In genomic region chr6:88167625-88167937, GRCh38 we compare ENCODE assay signal across 13 cellular contexts. TPM values are rescaled to one million over a fixed set of nuclear protein-coding genes. Genes with fewer than 3 reads are reported as not detected.
A peak's percentile ranks its signal among the peaks of the same experiment; 100 is the strongest.
DNase-seq lines count a peak whose midpoint lies in the region; ATAC-seq, FAIRE-seq and TF ChIP-seq lines count a peak whose summit lies in the region.
"Had no signal": no experiment of that assay in that cellular context is flagged by ENCODE, and none has a peak within 500 bp of the region (broad histone marks: within the 10 kb centered on the region; RNA-seq: fewer than 3 reads in every experiment).

No MANE protein-coding gene starts in this region.

- H3K36me3 ChIP-seq in heart right ventricle (no peaks in the 10 kb centered on the region), astrocyte (ENCODE audit: insufficient read depth, low read length) (no peaks in the 10 kb centered on the region), upper lobe of right lung (no peaks in the 10 kb centered on the region)
- H3K36me3 ChIP-seq: BE2C, WERI-Rb-1 had no signal

- H3K27ac ChIP-seq in heart right ventricle: no peak overlapping the region
- no peak overlapping the region for H3K27ac ChIP-seq in astrocyte (ENCODE audit: low read depth, low read length)
- no peak overlapping the region for H3K27ac ChIP-seq in upper lobe of right lung
- H3K27ac ChIP-seq: WERI-Rb-1 had no signal

- H3K9ac ChIP-seq in astrocyte (ENCODE audit: low read length): no peak overlapping the region

- FAIRE-seq in astrocyte (lab: Jason Lieb, UNC): no peak

- TF ChIP-seq CTCF in heart right ventricle (IDR thresholded peaks at IDR 0.05) (no peak), astrocyte (IDR thresholded peaks at IDR 0.05; ENCODE audit: insufficient read depth, low read depth, low read length) (no peak), mesothelial cell of epicardium (IDR thresholded peaks at IDR 0.05; ENCODE audit: unreplicated experiment) (no peak), upper lobe of right lung (IDR thresholded peaks at IDR 0.05) (no peak)

- H3K4me3 ChIP-seq in heart right ventricle: peak overlapping the region in 7 of 10 donors; percentile 37 to 61 (median 56)
- peak overlapping the region; percentile 59 for H3K4me3 ChIP-seq in astrocyte (ENCODE audit: insufficient read depth, low read depth, low read length)
- peak overlapping the region; percentile 61 for H3K4me3 ChIP-seq in upper lobe of right lung

- no peaks in the 10 kb centered on the region for H4K20me1 ChIP-seq in astrocyte (ENCODE audit: insufficient read depth, low read length)

- intact Hi-C loops in heart right ventricle (cut with DNase I) (no loop called here), left ventricle myocardium superior (cut with micrococcal nuclease) (no loop called here), upper lobe of right lung (cut with DNase I) (no loop called here)

- H3K9me3 Mint-ChIP-seq in astrocyte (ENCODE audit: unreplicated experiment) (peaks cover 8% of the 10 kb centered on the region), mesothelial cell of epicardium (no peaks in the 10 kb centered on the region)

- H3K27me3 Mint-ChIP-seq in astrocyte (ENCODE audit: low read depth, unreplicated experiment) (peaks cover 51% of the 10 kb centered on the region), mesothelial cell of epicardium (ENCODE audit: low read depth) (peaks cover 56% of the 10 kb centered on the region)

- no peak for DNase-seq in heart right ventricle
- DNase-seq in left ventricle myocardium superior: no peak
- DNase-seq in astrocyte (ENCODE audit: low read depth): no peak
- DNase-seq in mesothelial cell of epicardium (ENCODE audit: low spot score in 2 of 2, unreplicated experiment in 2 of 2): no peak
- DNase-seq in upper lobe of right lung: no peak
- DNase-seq in OCI-M1 (lab: John Stamatoyannopoulos, UW): no peak
- DNase-seq: BE2C; foreskin melanocyte; NCI-H1092 treated with DMSO at 0.1 percent for 48 hours; stimulated activated CD4-positive, alpha-beta T cell treated with anti-CD3 and anti-CD28 coated beads, Interleukin-4, amount 100 ng/mL, for 1 hour had no signal

- WGBS in heart right ventricle, 2 donors: 5 to 10% methylated on average over 17 of the region's 17 CpGs

- ATAC-seq in heart right ventricle (no peak), left ventricle myocardium superior (no peak), upper lobe of right lung (no peak), HG03139 (IDR thresholded peaks at IDR 0.05; ENCODE audit: unreplicated experiment) (no peak), HG03108 (IDR thresholded peaks at IDR 0.05; ENCODE audit: unreplicated experiment) (no peak)

- H3K4me1 Mint-ChIP-seq in astrocyte (ENCODE audit: low read depth, unreplicated experiment): no peaks in the 10 kb centered on the region
- H3K4me1 Mint-ChIP-seq in mesothelial cell of epicardium: peaks cover 21% of the 10 kb centered on the region

- no peak overlapping the region for H3K27ac Mint-ChIP-seq in astrocyte (ENCODE audit: unreplicated experiment)
- no peak overlapping the region for H3K27ac Mint-ChIP-seq in mesothelial cell of epicardium

- peak overlapping the region; percentile 85 for H2AFZ ChIP-seq in astrocyte (ENCODE audit: low read depth, low read length)

- H3K4me2 ChIP-seq in astrocyte (ENCODE audit: low read length): peak overlapping the region; percentile 94

- H3K4me1 ChIP-seq in heart right ventricle (peaks cover 2 to 20% (median 14%) of the 10 kb centered on the region in 9 donors), astrocyte (ENCODE audit: insufficient read depth, low read length) (peaks cover 4% of the 10 kb centered on the region), upper lobe of right lung (peaks cover 4% of the 10 kb centered on the region)
- H3K4me1 ChIP-seq: BE2C had no signal

- H3K27me3 ChIP-seq in heart right ventricle (peaks cover 30 to 81% (median 64%) of the 10 kb centered on the region in 7 donors), astrocyte (ENCODE audit: insufficient read depth, low read length) (peaks cover 47% of the 10 kb centered on the region), upper lobe of right lung (peaks cover 52% of the 10 kb centered on the region)

- no peaks in the 10 kb centered on the region for H3K79me2 ChIP-seq in astrocyte (ENCODE audit: insufficient read depth, low read length)

- no peaks in the 10 kb centered on the region for H3K36me3 Mint-ChIP-seq in astrocyte (ENCODE audit: low read depth, unreplicated experiment)
- no peaks in the 10 kb centered on the region for H3K36me3 Mint-ChIP-seq in mesothelial cell of epicardium

- no peaks in the 10 kb centered on the region for H3K9me3 ChIP-seq in heart right ventricle
- H3K9me3 ChIP-seq in astrocyte (ENCODE audit: insufficient read depth, low read depth, low read length): no peaks in the 10 kb centered on the region
- H3K9me3 ChIP-seq in upper lobe of right lung: no peaks in the 10 kb centered on the region
- H3K9me3 ChIP-seq: BE2C had no signal

- H3K4me3 Mint-ChIP-seq in astrocyte (ENCODE audit: unreplicated experiment): peak overlapping the region; percentile 79
- peak overlapping the region; percentile 61 for H3K4me3 Mint-ChIP-seq in mesothelial cell of epicardium

RNA-seq across cellular contexts. Expression of gene CNR1, which starts 1.4 kb away (rescaled TPM):
- total RNA-seq in heart right ventricle: 1 to 10 TPM in 1 of 10 donors, under 1 TPM in 9; 0.19 to 1.1 (median 0.43) TPM
- 1 to 10 TPM in 1 of 2 donors, under 1 TPM in 1; 0.72 to 1.3 TPM for polyA plus RNA-seq in heart right ventricle
- total RNA-seq in left ventricle myocardium superior: 0.47 TPM
- total RNA-seq in astrocyte: 0.84 and 1.00 TPM in 2 replicates
- 6.2 to 6.9 TPM (median 6.3 TPM) in 3 replicates for total RNA-seq in mesothelial cell of epicardium
- 21.6 TPM for total RNA-seq in upper lobe of right lung
